2 cellular contexts compared by ENCODE assay signal in genomic region chr1:56908619-56909340, GRCh38.
TF ChIP-seq lines count a peak whose summit lies in the region.

No MANE protein-coding gene starts in this region.

TF ChIP-seq in liver, 16 proteins besides CTCF, POLR2A, EP300 and RAD21 (continued from another document):
- TF ChIP-seq ZBTB33 (IDR thresholded peaks at IDR 0.05), result peak; percentile 94
- peak in 1 of 2 donors; percentile 16 for TF ChIP-seq GABPA (IDR thresholded peaks at IDR 0.05 in 1 of 2, conservative IDR thresholded peaks at IDR 0.05 in 1 of 2)
- TF ChIP-seq FOXA2 (IDR thresholded peaks at IDR 0.05), result peak; percentile 37
- TF ChIP-seq REST (IDR thresholded peaks at IDR 0.05), result peak; percentile 62
- peak; percentile 62 for TF ChIP-seq TAF1 (conservative IDR thresholded peaks at IDR 0.05)
- peak; percentile 67 for TF ChIP-seq ATF3 (IDR thresholded peaks at IDR 0.05)
- TF ChIP-seq FOXA1 (IDR thresholded peaks at IDR 0.05), result peak; percentile 71
- TF ChIP-seq RXRA (IDR thresholded peaks at IDR 0.05), result peak; percentile 93
- TF ChIP-seq HNF4G (IDR thresholded peaks at IDR 0.05), result peak; percentile 97
- TF ChIP-seq HNF4A (conservative IDR thresholded peaks at IDR 0.05), result peak; percentile 99 to 100
- peak; percentile 52 to 77 for TF ChIP-seq EGR1 (IDR thresholded peaks at IDR 0.05; ENCODE audit: low read depth in 2 of 2)
- peak; percentile 73 for TF ChIP-seq MAX (IDR thresholded peaks at IDR 0.05)

TF ChIP-seq in SK-N-SH treated with all-trans-retinoic acid at 6 μM for 48 hours, 23 proteins besides CTCF, POLR2A, EP300 and RAD21 (continued from another document):
- TF ChIP-seq PATZ1 (CRISPR knock-in tag; IDR thresholded peaks at IDR 0.05; ENCODE audit: borderline replicate concordance) (no peak), CSDC2 (CRISPR knock-in tag; IDR thresholded peaks at IDR 0.05) (no peak), ZFP30 (CRISPR knock-in tag; IDR thresholded peaks at IDR 0.05) (no peak), PPARA (CRISPR knock-in tag; IDR thresholded peaks at IDR 0.05; ENCODE audit: borderline replicate concordance) (no peak), ZNF70 (CRISPR knock-in tag; IDR thresholded peaks at IDR 0.05) (no peak), TSHZ2 (CRISPR knock-in tag; IDR thresholded peaks at IDR 0.05) (no peak), CSRNP3 (CRISPR knock-in tag; IDR thresholded peaks at IDR 0.05) (no peak), TOX (CRISPR knock-in tag; IDR thresholded peaks at IDR 0.05; ENCODE audit: borderline replicate concordance) (no peak), OSR1 (CRISPR knock-in tag; IDR thresholded peaks at IDR 0.05) (no peak), SNAI2 (CRISPR knock-in tag; IDR thresholded peaks at IDR 0.05) (no peak), ZC3H10 (CRISPR knock-in tag; IDR thresholded peaks at IDR 0.05) (no peak)
